In the genomic region with DNA sequence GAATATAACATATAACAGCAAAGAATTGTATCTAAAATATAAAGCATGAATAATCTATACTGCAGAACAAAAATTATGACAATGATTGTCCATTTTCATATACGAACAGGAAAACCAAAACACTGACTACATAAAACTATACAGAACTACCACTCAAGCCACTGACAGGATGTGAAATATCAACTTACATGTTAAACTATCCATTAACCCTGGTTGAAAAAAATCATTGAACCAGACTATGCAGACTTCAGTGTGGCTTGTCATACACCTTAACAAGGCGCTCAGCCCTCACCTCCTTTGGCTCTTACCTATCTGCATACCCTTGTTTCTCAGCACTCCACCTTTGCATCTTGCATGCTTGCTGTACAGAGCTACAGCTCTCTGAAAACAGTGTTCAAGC, we compare ENCODE assay signal across 12 cellular contexts. TPM values are rescaled to one million over a fixed set of nuclear protein-coding genes. Genes with fewer than 3 reads are reported as not detected.
DNase-seq lines count a peak whose midpoint lies in the region; ATAC-seq, FAIRE-seq and TF ChIP-seq lines count a peak whose summit lies in the region.
"Had no signal": no experiment of that assay in that cellular context is flagged by ENCODE, and none has a peak within 500 bp of the region (broad histone marks: within the 10 kb centered on the region; RNA-seq: fewer than 3 reads in every experiment).

No MANE protein-coding gene starts in this region.

- no peak overlapping the region for H3K4me2 ChIP-seq in GM23338

- peaks cover 10% of the 10 kb centered on the region for H3K4me1 ChIP-seq in GM23338 (ENCODE audit: insufficient read depth)

- H3K36me3 Mint-ChIP-seq in GM23338 (ENCODE audit: low read depth): peaks cover 4% of the 10 kb centered on the region; the same call in 1 of the 3 replicates

- FAIRE-seq in bronchial epithelial cell (lab: Jason Lieb, UNC): no peak

- no peaks in the 10 kb centered on the region for H4K20me1 ChIP-seq in GM23338 (replicated peaks; ENCODE audit: insufficient read depth)

- ATAC-seq in GM19395 (IDR thresholded peaks at IDR 0.05; ENCODE audit: unreplicated experiment): peak; percentile 59
- ATAC-seq in HG03354 (IDR thresholded peaks at IDR 0.05; ENCODE audit: poor library complexity, severe bottlenecking, unreplicated experiment): peak; percentile 94
- ATAC-seq in GM19023 (IDR thresholded peaks at IDR 0.05; ENCODE audit: unreplicated experiment): no peak
- ATAC-seq in GM21515 (IDR thresholded peaks at IDR 0.05; ENCODE audit: unreplicated experiment): no peak
- no peak for ATAC-seq in GM23338
- no peak for ATAC-seq in GM19324 (IDR thresholded peaks at IDR 0.05; ENCODE audit: low FRiP score, unreplicated experiment)

- H3K4me1 Mint-ChIP-seq in GM23338: peaks cover 20% of the 10 kb centered on the region

- no peaks in the 10 kb centered on the region for H3F3A ChIP-seq in GM23338 (replicated peaks; ENCODE audit: low read depth)

- H3K36me3 ChIP-seq in bronchial epithelial cell (ENCODE audit: control insufficient read depth, insufficient read depth, low read length) (no peaks in the 10 kb centered on the region), GM23338 (ENCODE audit: insufficient read depth) (no peaks in the 10 kb centered on the region)

- H3K27me3 ChIP-seq in bronchial epithelial cell (ENCODE audit: control insufficient read depth, insufficient read depth, low read length): no peaks in the 10 kb centered on the region
- no peaks in the 10 kb centered on the region for H3K27me3 ChIP-seq in GM23338 (ENCODE audit: insufficient read depth)

- peaks cover 60% of the 10 kb centered on the region for H3K79me2 ChIP-seq in GM23338 (replicated peaks; ENCODE audit: insufficient read depth)

- H3K27ac Mint-ChIP-seq in GM23338: no peak overlapping the region

- H3K27me3 Mint-ChIP-seq in GM23338 (ENCODE audit: insufficient read depth, low read depth, poor library complexity): no peaks in the 10 kb centered on the region
- H3K27me3 Mint-ChIP-seq: CD4-positive, CD25-positive, alpha-beta regulatory T cell had no signal

- no peak overlapping the region for H3K4me3 Mint-ChIP-seq in GM23338
- H3K4me3 Mint-ChIP-seq: CD4-positive, CD25-positive, alpha-beta regulatory T cell had no signal

- DNase-seq in EH (ENCODE audit: low read depth) (peak; percentile 6), bronchial epithelial cell (ENCODE audit: low read depth) (peak; percentile 35), GM23338 (ENCODE audit: low spot score) (no peak)
- DNase-seq: activated effector memory CD4-positive, alpha-beta T cell treated with Interleukin-2 at 50 U/mL for 16 hours; CD4-positive, CD25-positive, alpha-beta regulatory T cell; stimulated activated CD4-positive, alpha-beta T cell treated with anti-CD3 and anti-CD28 coated beads, Interleukin-4, amount 100 ng/mL, for 4 hours; SW 1271 had no signal

- H3K27ac ChIP-seq in GM23338 (ENCODE audit: low read depth): no peak overlapping the region

- no peaks in the 10 kb centered on the region for H3K9me2 ChIP-seq in GM23338 (ENCODE audit: insufficient read depth)

- no peak overlapping the region for H3K4me3 ChIP-seq in bronchial epithelial cell (ENCODE audit: low read depth, low read length)
- no peak overlapping the region for H3K4me3 ChIP-seq in GM23338

- no peak overlapping the region for H2AFZ ChIP-seq in GM23338

- no peaks in the 10 kb centered on the region for H3K9me3 Mint-ChIP-seq in GM23338

- no peak for TF ChIP-seq CTCF in bronchial epithelial cell (IDR thresholded peaks at IDR 0.05; ENCODE audit: insufficient read depth, low read length, severe bottlenecking)
- TF ChIP-seq CTCF in GM23338 (conservative IDR thresholded peaks at IDR 0.05; ENCODE audit: low read depth in 2 of 2): no peak

TF ChIP-seq in GM23338, 12 proteins besides CTCF, POLR2A, EP300 and RAD21 (continues in another document):
- no peak for TF ChIP-seq ZNF114 (CRISPR knock-in tag; IDR thresholded peaks at IDR 0.05)
- no peak for TF ChIP-seq EZH2 (IDR thresholded peaks at IDR 0.05; ENCODE audit: low read depth, unreplicated experiment)
- TF ChIP-seq STAT1 (IDR thresholded peaks at IDR 0.05; ENCODE audit: unreplicated experiment): no peak
- TF ChIP-seq CREB1 (CRISPR knock-in tag; IDR thresholded peaks at IDR 0.05; ENCODE audit: low read depth): no peak
- TF ChIP-seq, protein P1, sequence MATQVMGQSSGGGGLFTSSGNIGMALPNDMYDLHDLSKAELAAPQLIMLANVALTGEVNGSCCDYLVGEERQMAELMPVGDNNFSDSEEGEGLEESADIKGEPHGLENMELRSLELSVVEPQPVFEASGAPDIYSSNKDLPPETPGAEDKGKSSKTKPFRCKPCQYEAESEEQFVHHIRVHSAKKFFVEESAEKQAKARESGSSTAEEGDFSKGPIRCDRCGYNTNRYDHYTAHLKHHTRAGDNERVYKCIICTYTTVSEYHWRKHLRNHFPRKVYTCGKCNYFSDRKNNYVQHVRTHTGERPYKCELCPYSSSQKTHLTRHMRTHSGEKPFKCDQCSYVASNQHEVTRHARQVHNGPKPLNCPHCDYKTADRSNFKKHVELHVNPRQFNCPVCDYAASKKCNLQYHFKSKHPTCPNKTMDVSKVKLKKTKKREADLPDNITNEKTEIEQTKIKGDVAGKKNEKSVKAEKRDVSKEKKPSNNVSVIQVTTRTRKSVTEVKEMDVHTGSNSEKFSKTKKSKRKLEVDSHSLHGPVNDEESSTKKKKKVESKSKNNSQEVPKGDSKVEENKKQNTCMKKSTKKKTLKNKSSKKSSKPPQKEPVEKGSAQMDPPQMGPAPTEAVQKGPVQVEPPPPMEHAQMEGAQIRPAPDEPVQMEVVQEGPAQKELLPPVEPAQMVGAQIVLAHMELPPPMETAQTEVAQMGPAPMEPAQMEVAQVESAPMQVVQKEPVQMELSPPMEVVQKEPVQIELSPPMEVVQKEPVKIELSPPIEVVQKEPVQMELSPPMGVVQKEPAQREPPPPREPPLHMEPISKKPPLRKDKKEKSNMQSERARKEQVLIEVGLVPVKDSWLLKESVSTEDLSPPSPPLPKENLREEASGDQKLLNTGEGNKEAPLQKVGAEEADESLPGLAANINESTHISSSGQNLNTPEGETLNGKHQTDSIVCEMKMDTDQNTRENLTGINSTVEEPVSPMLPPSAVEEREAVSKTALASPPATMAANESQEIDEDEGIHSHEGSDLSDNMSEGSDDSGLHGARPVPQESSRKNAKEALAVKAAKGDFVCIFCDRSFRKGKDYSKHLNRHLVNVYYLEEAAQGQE (IDR thresholded peaks at IDR 0.05; ENCODE audit: unreplicated experiment): no peak
- TF ChIP-seq, protein P2, sequence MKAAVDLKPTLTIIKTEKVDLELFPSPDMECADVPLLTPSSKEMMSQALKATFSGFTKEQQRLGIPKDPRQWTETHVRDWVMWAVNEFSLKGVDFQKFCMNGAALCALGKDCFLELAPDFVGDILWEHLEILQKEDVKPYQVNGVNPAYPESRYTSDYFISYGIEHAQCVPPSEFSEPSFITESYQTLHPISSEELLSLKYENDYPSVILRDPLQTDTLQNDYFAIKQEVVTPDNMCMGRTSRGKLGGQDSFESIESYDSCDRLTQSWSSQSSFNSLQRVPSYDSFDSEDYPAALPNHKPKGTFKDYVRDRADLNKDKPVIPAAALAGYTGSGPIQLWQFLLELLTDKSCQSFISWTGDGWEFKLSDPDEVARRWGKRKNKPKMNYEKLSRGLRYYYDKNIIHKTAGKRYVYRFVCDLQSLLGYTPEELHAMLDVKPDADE (IDR thresholded peaks at IDR 0.05): no peak
- no peak for TF ChIP-seq POLR2AphosphoS5 (IDR thresholded peaks at IDR 0.05; ENCODE audit: low read depth)
- TF ChIP-seq NANOG (IDR thresholded peaks at IDR 0.05; ENCODE audit: borderline replicate concordance): no peak
- no peak for TF ChIP-seq JUNB (IDR thresholded peaks at IDR 0.05; ENCODE audit: unreplicated experiment)
- TF ChIP-seq ZNF331 (CRISPR knock-in tag; IDR thresholded peaks at IDR 0.05; ENCODE audit: low read depth): no peak
- TF ChIP-seq EZH2phosphoT487 (IDR thresholded peaks at IDR 0.05; ENCODE audit: unreplicated experiment): no peak

RNA-seq across cellular contexts. Expression of gene ASCC3, which starts 34.9 kb away (rescaled TPM):
- total RNA-seq in bronchial epithelial cell: 52.7 and 64.1 TPM in 2 replicates
- total RNA-seq in GM23338 (2014; rRNA removed; shearing (Covaris generic)): 92.9 and 95.9 TPM in 2 replicates
- polyA plus RNA-seq in GM23338 (2016; fragmentation: Nextera tagmentation; extraction: Ambion mirVana): 96.7 and 129 TPM in 2 replicates

Comparison
In these comparisons a context has a peak if more than half of its experiments do, and no peak if none do; other contexts are left out.
1. ATAC-seq: peak in GM19395 (single experiment) and HG03354 (single experiment); none in GM19023 (single experiment), GM21515 (single experiment), GM23338 (single experiment) and GM19324 (single experiment).